8 cellular contexts compared by ENCODE assay signal in the genomic region with DNA sequence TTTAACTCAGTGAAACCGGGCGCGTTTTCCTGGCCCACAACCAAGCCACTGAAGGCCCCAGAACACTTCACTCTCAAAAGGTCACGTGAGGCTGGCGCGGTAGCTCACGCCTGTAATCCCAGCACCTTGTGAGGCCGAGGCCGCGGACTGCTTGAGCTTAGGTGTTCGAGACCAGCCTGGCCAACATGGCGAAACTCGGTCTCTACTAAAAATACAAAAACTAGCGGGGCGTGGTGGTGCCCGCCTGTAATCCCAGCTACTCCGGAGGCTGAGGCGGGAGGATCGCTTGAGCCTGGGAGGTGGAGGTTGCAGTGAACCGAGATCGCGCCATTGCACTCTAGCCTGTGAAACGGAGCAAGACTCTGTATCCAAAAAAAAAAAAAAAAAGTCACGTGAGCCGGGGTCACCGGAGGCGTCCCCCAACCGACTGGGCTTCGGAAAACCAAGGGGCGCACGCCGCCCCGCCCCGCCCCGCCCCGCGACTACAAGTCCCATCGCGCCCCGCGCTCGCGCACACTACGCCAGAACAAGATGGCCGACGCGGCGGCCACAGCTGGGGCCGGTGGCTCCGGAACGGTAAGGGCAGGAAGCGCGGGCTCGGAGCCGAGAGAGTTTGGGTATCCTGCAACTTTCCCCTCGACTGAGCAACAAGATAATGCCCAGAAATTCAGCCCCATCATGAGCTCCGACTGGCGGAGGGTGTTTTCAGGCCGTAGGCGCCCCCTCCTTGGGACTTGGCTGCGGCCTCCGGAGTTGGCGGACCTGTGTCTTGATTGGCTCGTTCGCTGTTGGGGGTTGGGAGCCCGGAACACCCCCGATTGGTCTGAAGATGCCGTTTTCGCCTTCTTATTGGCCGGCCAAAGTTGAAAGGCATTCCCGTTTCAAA. TPM values are rescaled to one million over a fixed set of nuclear protein-coding genes. Genes with fewer than 3 reads are reported as not detected.
DNase-seq lines count a peak whose midpoint lies in the region; ATAC-seq and TF ChIP-seq lines count a peak whose summit lies in the region.

A gene with protein sequence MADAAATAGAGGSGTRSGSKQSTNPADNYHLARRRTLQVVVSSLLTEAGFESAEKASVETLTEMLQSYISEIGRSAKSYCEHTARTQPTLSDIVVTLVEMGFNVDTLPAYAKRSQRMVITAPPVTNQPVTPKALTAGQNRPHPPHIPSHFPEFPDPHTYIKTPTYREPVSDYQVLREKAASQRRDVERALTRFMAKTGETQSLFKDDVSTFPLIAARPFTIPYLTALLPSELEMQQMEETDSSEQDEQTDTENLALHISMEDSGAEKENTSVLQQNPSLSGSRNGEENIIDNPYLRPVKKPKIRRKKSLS (plus strand): TSS at position 514 of the 886 bp plus-strand sequence. CDS start 18 bp downstream, at position 532.

- TF ChIP-seq CTCF in HFFc6 (IDR thresholded peaks at IDR 0.05): peak; percentile 17; the same call in 1 of the 2 replicates
- TF ChIP-seq CTCF in NB4 (IDR thresholded peaks at IDR 0.05; ENCODE audit: low read depth, low read length): no peak
- TF ChIP-seq CTCF in gastroesophageal sphincter (IDR thresholded peaks at IDR 0.05): no peak

- peak within 1 kb of the TSS; percentile 99 for H3K4me3 Mint-ChIP-seq in HFFc6
- peak within 1 kb of the TSS; percentile 83 for H3K4me3 Mint-ChIP-seq in activated naive CD4-positive, alpha-beta T cell treated with anti-CD3 and anti-CD28 coated beads for 36 hours

- intact Hi-C loops in activated naive CD4-positive, alpha-beta T cell treated with anti-CD3 and anti-CD28 coated beads for 36 hours (cut with micrococcal nuclease): loop anchor here (1.0 kb wide), 4 partner anchors 54 to 513 kb away; a partner anchor contains a TSS

- peaks cover 4% of the 10 kb centered on the region; the same call in 1 of the 2 replicates for H3K36me3 Mint-ChIP-seq in HFFc6 (ENCODE audit: low read depth)
- H3K36me3 Mint-ChIP-seq in activated naive CD4-positive, alpha-beta T cell treated with anti-CD3 and anti-CD28 coated beads for 36 hours (ENCODE audit: low read depth): peaks cover 21% of the 10 kb centered on the region

- H3K27ac ChIP-seq in gastroesophageal sphincter: peak within 1 kb of the TSS; percentile 82 to 95 (median 91)

- H3K9me3 ChIP-seq in gastroesophageal sphincter: no peaks in the 10 kb centered on the region

- H3K27ac Mint-ChIP-seq in HFFc6: peak within 1 kb of the TSS; percentile 98
- peak within 1 kb of the TSS; percentile 88 for H3K27ac Mint-ChIP-seq in activated naive CD4-positive, alpha-beta T cell treated with anti-CD3 and anti-CD28 coated beads for 36 hours

- CTCF ChIA-PET in activated naive CD4-positive, alpha-beta T cell treated with anti-CD3 and anti-CD28 coated beads for 36 hours (lab: Charles Lee): interaction anchor here (0.6 to 13.3 kb wide), 8 partner anchors 15 to 399 kb away, joined by 3 to 296 read pairs (median 12); a partner anchor contains a TSS

- peak; percentile 89 for TF ChIP-seq POLR2A in NB4 (IDR thresholded peaks at IDR 0.05; ENCODE audit: extremely low read depth, insufficient read length)
- peak; percentile 83 to 89 for TF ChIP-seq POLR2A in gastroesophageal sphincter (IDR thresholded peaks at IDR 0.05)

- H3K9me3 Mint-ChIP-seq in HFFc6: no peaks in the 10 kb centered on the region
- H3K9me3 Mint-ChIP-seq in activated naive CD4-positive, alpha-beta T cell treated with anti-CD3 and anti-CD28 coated beads for 36 hours: no peaks in the 10 kb centered on the region

- DNase-seq in GM04503 (ENCODE audit: low read depth): peak; percentile 68
- DNase-seq in HFFc6: peak; percentile 91
- DNase-seq in NB4 (ENCODE audit: low read depth): peak; percentile 95
- peak; percentile 91 for DNase-seq in SK-N-DZ (ENCODE audit: low spot score)
- peak; percentile 95 for DNase-seq in activated naive CD4-positive, alpha-beta T cell treated with anti-CD3 and anti-CD28 coated beads for 36 hours
- DNase-seq in nucleus accumbens (lab: John Stamatoyannopoulos, UW): peak in 55 of 56 donors; percentile 61 to 99 (median 92)
- peak; percentile 95 for DNase-seq in superior temporal gyrus (ENCODE audit: extremely low spot score)

- peak within 1 kb of the TSS; percentile 83 for H3K4me3 ChIP-seq in NB4 (ENCODE audit: low read depth, low read length)
- H3K4me3 ChIP-seq in gastroesophageal sphincter: peak within 1 kb of the TSS; percentile 76 to 80

- H3K27me3 ChIP-seq in gastroesophageal sphincter: no peaks in the 10 kb centered on the region

- ATAC-seq in gastroesophageal sphincter: peak; percentile 91

- peaks cover 4% of the 10 kb centered on the region; the same call in 1 of the 2 replicates for H3K27me3 Mint-ChIP-seq in HFFc6 (ENCODE audit: insufficient read depth)
- no peaks in the 10 kb centered on the region for H3K27me3 Mint-ChIP-seq in activated naive CD4-positive, alpha-beta T cell treated with anti-CD3 and anti-CD28 coated beads for 36 hours (ENCODE audit: low read depth)

- peaks cover 0 to 78% (median 36%) of the 10 kb centered on the region in 3 donors for H3K4me1 ChIP-seq in gastroesophageal sphincter

- peaks cover 0 to 34% of the 10 kb centered on the region in 2 donors for H3K36me3 ChIP-seq in gastroesophageal sphincter

- peaks cover 38% of the 10 kb centered on the region for H3K4me1 Mint-ChIP-seq in HFFc6 (ENCODE audit: low read depth)
- peaks cover 64% of the 10 kb centered on the region for H3K4me1 Mint-ChIP-seq in activated naive CD4-positive, alpha-beta T cell treated with anti-CD3 and anti-CD28 coated beads for 36 hours (ENCODE audit: low read depth)

- 7 to 39% methylated on average over 3 to 21 of the region's 71 CpGs for WGBS in gastroesophageal sphincter (ENCODE audit: low coverage in 1 of 2), 2 donors

- TF ChIP-seq EP300 in gastroesophageal sphincter (IDR thresholded peaks at IDR 0.05): no peak

RNA-seq across cellular contexts. Expression of the gene that starts here (rescaled TPM):
- 10 to 100 TPM; 14.9 to 19.0 (median 16.0) TPM for total RNA-seq in HFFc6 (2021; fragmentation: NEBNext Ultra II Directional; extraction: Animal tissue kit (Norgen Biotek cat#: 25700))
- polyA plus RNA-seq in SK-N-DZ (2014; cell fraction: cytosol; rRNA removed): 25.6 and 30.2 TPM in 2 replicates
- polyA plus RNA-seq in SK-N-DZ (2014; cell fraction: nucleus; rRNA removed): 13.6 and 21.1 TPM in 2 replicates
- 10 to 100 TPM; 67.3 to 68.5 TPM for total RNA-seq in activated naive CD4-positive, alpha-beta T cell treated with anti-CD3 and anti-CD28 coated beads for 36 hours
- total RNA-seq in gastroesophageal sphincter: 10 to 100 TPM; 16.8 to 33.6 (median 24.2) TPM

Comparison
In these comparisons a context has a peak if more than half of its experiments do, and no peak if none do; other contexts are left out.
1. Peak in every context shown above with its lines: DNase-seq, ATAC-seq, H3K4me3 ChIP-seq and H3K27ac ChIP-seq.